In the genomic region with DNA sequence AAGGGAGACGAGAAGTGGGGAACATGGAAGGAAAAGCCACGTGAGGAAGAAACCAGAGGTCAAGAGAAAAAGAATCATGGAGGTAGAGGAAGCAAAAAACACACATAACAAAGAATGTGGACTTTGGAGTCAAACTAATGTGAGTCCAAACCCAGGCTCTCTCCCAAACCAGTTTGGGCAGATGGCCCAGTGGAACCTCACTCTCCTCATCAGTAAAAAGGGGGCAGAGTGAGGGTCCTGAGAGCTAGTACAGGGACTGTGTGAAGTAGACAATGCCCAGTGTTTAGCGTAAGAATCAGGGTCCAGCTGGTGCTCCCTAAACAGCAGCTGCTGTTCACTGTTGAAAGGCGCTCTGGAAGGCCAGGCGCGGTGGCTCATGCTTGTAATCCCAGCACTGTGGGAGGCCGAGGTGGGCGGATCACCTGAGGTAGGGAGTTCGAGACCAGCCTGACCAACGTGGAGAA, we compare ENCODE assay signal across 1 cellular context.
TF ChIP-seq lines count a peak whose summit lies in the region.
"Not testable (repeated sequence)": the region's sequence is repeated elsewhere in the genome, so short reads cannot be mapped to it uniquely, and the experiment has no call there.

No MANE protein-coding gene starts in this region.

TF ChIP-seq in HepG2, 621 proteins besides CTCF, POLR2A, EP300 and RAD21 (continued from another document and continues in another):
- TF ChIP-seq AFF4 (CRISPR knock-in tag; IDR thresholded peaks at IDR 0.05) (0 out of 2 replicates have a peak, but pooled peaks have one; percentile 47), ZBTB7B (CRISPR knock-in tag; IDR thresholded peaks at IDR 0.05) (peak; percentile 44; the same call in 1 of the 2 replicates), ZSCAN31 (CRISPR knock-in tag; IDR thresholded peaks at IDR 0.05; ENCODE audit: low read depth) (peak; percentile 64; the same call in 1 of the 2 replicates), TEAD3 (CRISPR knock-in tag; optimal IDR thresholded peaks at IDR 0.05; ENCODE audit: borderline replicate concordance) (peak; percentile 63), ZMYM2 (CRISPR knock-in tag; IDR thresholded peaks at IDR 0.05) (peak; percentile 90), SKI (IDR thresholded peaks at IDR 0.05; ENCODE audit: partially characterized antibody) (peak; percentile 4), YEATS4 (CRISPR knock-in tag; IDR thresholded peaks at IDR 0.05; ENCODE audit: borderline replicate concordance) (peak; percentile 47), ZNF264 (CRISPR knock-in tag; IDR thresholded peaks at IDR 0.05) (0 out of 2 replicates have a peak, but pooled peaks have one; percentile 34), MAZ (CRISPR knock-in tag; IDR thresholded peaks at IDR 0.05; ENCODE audit: low read depth) (0 out of 2 replicates have a peak, but pooled peaks have one; percentile 37), NKX3-1 (CRISPR knock-in tag; IDR thresholded peaks at IDR 0.05) (0 out of 2 replicates have a peak, but pooled peaks have one; percentile 45), GATAD2A (CRISPR knock-in tag; IDR thresholded peaks at IDR 0.05) (0 out of 2 replicates have a peak, but pooled peaks have one; percentile 49), ZSCAN9 (CRISPR knock-in tag; IDR thresholded peaks at IDR 0.05; ENCODE audit: borderline replicate concordance) (0 out of 2 replicates have a peak, but pooled peaks have one; percentile 57), ZNF629 (CRISPR knock-in tag; conservative IDR thresholded peaks at IDR 0.05) (peak; percentile 84), ZBTB38 (CRISPR knock-in tag; IDR thresholded peaks at IDR 0.05) (peak; percentile 98), ZNF644 (CRISPR knock-in tag; IDR thresholded peaks at IDR 0.05; ENCODE audit: low read depth) (peak; percentile 86), RARA (CRISPR knock-in tag; IDR thresholded peaks at IDR 0.05) (peak; percentile 40; the same call in 1 of the 2 replicates), ZFY (CRISPR knock-in tag; IDR thresholded peaks at IDR 0.05) (peak; percentile 37), HNF4A (CRISPR knock-in tag; IDR thresholded peaks at IDR 0.05) (peak; percentile 87), MIER3 (CRISPR knock-in tag; IDR thresholded peaks at IDR 0.05; ENCODE audit: borderline replicate concordance) (0 out of 2 replicates have a peak, but pooled peaks have one; percentile 17), NR2F2 (IDR thresholded peaks at IDR 0.05; ENCODE audit: borderline replicate concordance, low read depth) (peak; percentile 8; the same call in 1 of the 2 replicates), LCORL (IDR thresholded peaks at IDR 0.05) (peak; percentile 27; the same call in 1 of the 2 replicates), LCORL (CRISPR knock-in tag; IDR thresholded peaks at IDR 0.05) (peak; percentile 24; the same call in 1 of the 2 replicates), PATZ1 (CRISPR knock-in tag; IDR thresholded peaks at IDR 0.05) (0 out of 2 replicates have a peak, but pooled peaks have one; percentile 19), ZNF205 (CRISPR knock-in tag; IDR thresholded peaks at IDR 0.05) (0 out of 2 replicates have a peak, but pooled peaks have one; percentile 52), KDM1A (CRISPR knock-in tag; IDR thresholded peaks at IDR 0.05) (0 out of 2 replicates have a peak, but pooled peaks have one; percentile 8), HNF4G (IDR thresholded peaks at IDR 0.05; ENCODE audit: borderline replicate concordance, low read depth, low read length) (peak; percentile 59; the same call in 1 of the 2 replicates)
- TF ChIP-seq, protein P1, sequence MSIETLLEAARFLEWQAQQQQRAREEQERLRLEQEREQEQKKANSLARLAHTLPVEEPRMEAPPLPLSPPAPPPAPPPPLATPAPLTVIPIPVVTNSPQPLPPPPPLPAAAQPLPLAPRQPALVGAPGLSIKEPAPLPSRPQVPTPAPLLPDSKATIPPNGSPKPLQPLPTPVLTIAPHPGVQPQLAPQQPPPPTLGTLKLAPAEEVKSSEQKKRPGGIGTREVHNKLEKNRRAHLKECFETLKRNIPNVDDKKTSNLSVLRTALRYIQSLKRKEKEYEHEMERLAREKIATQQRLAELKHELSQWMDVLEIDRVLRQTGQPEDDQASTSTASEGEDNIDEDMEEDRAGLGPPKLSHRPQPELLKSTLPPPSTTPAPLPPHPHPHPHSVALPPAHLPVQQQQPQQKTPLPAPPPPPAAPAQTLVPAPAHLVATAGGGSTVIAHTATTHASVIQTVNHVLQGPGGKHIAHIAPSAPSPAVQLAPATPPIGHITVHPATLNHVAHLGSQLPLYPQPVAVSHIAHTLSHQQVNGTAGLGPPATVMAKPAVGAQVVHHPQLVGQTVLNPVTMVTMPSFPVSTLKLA (IDR thresholded peaks at IDR 0.05): peak; percentile 13; the same call in 1 of the 2 replicates
- TF ChIP-seq MAZ (IDR thresholded peaks at IDR 0.05; ENCODE audit: borderline replicate concordance, low read depth, low read length); HNF4G (CRISPR knock-in tag; IDR thresholded peaks at IDR 0.05; ENCODE audit: borderline replicate concordance, low read depth): not testable (repeated sequence)
- TF ChIP-seq, protein P2, sequence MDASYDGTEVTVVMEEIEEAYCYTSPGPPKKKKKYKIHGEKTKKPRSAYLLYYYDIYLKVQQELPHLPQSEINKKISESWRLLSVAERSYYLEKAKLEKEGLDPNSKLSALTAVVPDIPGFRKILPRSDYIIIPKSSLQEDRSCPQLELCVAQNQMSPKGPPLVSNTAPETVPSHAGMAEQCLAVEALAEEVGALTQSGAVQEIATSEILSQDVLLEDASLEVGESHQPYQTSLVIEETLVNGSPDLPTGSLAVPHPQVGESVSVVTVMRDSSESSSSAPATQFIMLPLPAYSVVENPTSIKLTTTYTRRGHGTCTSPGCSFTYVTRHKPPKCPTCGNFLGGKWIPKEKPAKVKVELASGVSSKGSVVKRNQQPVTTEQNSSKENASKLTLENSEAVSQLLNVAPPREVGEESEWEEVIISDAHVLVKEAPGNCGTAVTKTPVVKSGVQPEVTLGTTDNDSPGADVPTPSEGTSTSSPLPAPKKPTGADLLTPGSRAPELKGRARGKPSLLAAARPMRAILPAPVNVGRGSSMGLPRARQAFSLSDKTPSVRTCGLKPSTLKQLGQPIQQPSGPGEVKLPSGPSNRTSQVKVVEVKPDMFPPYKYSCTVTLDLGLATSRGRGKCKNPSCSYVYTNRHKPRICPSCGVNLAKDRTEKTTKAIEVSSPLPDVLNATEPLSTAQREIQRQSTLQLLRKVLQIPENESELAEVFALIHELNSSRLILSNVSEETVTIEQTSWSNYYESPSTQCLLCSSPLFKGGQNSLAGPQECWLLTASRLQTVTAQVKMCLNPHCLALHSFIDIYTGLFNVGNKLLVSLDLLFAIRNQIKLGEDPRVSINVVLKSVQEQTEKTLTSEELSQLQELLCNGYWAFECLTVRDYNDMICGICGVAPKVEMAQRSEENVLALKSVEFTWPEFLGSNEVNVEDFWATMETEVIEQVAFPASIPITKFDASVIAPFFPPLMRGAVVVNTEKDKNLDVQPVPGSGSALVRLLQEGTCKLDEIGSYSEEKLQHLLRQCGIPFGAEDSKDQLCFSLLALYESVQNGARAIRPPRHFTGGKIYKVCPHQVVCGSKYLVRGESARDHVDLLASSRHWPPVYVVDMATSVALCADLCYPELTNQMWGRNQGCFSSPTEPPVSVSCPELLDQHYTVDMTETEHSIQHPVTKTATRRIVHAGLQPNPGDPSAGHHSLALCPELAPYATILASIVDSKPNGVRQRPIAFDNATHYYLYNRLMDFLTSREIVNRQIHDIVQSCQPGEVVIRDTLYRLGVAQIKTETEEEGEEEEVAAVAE (CRISPR knock-in tag; IDR thresholded peaks at IDR 0.05; ENCODE audit: borderline replicate concordance): peak; percentile 20; the same call in 1 of the 2 replicates
- TF ChIP-seq, protein P3, sequence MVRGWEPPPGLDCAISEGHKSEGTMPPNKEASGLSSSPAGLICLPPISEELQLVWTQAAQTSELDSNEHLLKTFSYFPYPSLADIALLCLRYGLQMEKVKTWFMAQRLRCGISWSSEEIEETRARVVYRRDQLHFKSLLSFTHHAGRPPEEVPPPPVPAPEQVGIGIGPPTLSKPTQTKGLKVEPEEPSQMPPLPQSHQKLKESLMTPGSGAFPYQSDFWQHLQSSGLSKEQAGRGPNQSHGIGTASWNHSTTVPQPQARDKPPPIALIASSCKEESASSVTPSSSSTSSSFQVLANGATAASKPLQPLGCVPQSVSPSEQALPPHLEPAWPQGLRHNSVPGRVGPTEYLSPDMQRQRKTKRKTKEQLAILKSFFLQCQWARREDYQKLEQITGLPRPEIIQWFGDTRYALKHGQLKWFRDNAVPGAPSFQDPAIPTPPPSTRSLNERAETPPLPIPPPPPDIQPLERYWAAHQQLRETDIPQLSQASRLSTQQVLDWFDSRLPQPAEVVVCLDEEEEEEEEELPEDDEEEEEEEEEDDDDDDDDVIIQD (CRISPR knock-in tag; IDR thresholded peaks at IDR 0.05; ENCODE audit: low read depth): 0 out of 2 replicates have a peak, but pooled peaks have one; percentile 12
- TF ChIP-seq, protein P4, sequence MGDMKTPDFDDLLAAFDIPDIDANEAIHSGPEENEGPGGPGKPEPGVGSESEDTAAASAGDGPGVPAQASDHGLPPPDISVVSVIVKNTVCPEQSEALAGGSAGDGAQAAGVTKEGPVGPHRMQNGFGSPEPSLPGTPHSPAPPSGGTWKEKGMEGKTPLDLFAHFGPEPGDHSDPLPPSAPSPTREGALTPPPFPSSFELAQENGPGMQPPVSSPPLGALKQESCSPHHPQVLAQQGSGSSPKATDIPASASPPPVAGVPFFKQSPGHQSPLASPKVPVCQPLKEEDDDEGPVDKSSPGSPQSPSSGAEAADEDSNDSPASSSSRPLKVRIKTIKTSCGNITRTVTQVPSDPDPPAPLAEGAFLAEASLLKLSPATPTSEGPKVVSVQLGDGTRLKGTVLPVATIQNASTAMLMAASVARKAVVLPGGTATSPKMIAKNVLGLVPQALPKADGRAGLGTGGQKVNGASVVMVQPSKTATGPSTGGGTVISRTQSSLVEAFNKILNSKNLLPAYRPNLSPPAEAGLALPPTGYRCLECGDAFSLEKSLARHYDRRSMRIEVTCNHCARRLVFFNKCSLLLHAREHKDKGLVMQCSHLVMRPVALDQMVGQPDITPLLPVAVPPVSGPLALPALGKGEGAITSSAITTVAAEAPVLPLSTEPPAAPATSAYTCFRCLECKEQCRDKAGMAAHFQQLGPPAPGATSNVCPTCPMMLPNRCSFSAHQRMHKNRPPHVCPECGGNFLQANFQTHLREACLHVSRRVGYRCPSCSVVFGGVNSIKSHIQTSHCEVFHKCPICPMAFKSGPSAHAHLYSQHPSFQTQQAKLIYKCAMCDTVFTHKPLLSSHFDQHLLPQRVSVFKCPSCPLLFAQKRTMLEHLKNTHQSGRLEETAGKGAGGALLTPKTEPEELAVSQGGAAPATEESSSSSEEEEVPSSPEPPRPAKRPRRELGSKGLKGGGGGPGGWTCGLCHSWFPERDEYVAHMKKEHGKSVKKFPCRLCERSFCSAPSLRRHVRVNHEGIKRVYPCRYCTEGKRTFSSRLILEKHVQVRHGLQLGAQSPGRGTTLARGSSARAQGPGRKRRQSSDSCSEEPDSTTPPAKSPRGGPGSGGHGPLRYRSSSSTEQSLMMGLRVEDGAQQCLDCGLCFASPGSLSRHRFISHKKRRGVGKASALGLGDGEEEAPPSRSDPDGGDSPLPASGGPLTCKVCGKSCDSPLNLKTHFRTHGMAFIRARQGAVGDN (CRISPR knock-in tag; IDR thresholded peaks at IDR 0.05): peak; percentile 58
- TF ChIP-seq, protein P5, sequence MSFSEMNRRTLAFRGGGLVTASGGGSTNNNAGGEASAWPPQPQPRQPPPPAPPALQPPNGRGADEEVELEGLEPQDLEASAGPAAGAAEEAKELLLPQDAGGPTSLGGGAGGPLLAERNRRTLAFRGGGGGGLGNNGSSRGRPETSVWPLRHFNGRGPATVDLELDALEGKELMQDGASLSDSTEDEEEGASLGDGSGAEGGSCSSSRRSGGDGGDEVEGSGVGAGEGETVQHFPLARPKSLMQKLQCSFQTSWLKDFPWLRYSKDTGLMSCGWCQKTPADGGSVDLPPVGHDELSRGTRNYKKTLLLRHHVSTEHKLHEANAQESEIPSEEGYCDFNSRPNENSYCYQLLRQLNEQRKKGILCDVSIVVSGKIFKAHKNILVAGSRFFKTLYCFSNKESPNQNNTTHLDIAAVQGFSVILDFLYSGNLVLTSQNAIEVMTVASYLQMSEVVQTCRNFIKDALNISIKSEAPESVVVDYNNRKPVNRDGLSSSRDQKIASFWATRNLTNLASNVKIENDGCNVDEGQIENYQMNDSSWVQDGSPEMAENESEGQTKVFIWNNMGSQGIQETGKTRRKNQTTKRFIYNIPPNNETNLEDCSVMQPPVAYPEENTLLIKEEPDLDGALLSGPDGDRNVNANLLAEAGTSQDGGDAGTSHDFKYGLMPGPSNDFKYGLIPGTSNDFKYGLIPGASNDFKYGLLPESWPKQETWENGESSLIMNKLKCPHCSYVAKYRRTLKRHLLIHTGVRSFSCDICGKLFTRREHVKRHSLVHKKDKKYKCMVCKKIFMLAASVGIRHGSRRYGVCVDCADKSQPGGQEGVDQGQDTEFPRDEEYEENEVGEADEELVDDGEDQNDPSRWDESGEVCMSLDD (CRISPR knock-in tag; IDR thresholded peaks at IDR 0.05; ENCODE audit: borderline replicate concordance): 0 out of 2 replicates have a peak, but pooled peaks have one; percentile 41
